Comparison of ENCODE assay signal across 16 cellular contexts in genomic region chr17:35073991-35074627, GRCh38. TPM values are rescaled to one million over a fixed set of nuclear protein-coding genes. Genes with fewer than 3 reads are reported as not detected.
DNase-seq lines count a peak whose midpoint lies in the region; ATAC-seq and TF ChIP-seq lines count a peak whose summit lies in the region.
"Had no signal": no experiment of that assay in that cellular context is flagged by ENCODE, and none has a peak within 500 bp of the region (broad histone marks: within the 10 kb centered on the region; RNA-seq: fewer than 3 reads in every experiment).

No MANE protein-coding gene starts in this region.

- peak; percentile 71 for ATAC-seq in activated T-helper 17 cell treated with anti-CD3 and anti-CD28 coated beads, Interleukin-2, amount 50 U/mL, for 72 hours (replicated peaks)
- no peak for ATAC-seq in GM21717 (IDR thresholded peaks at IDR 0.05; ENCODE audit: unreplicated experiment)
- no peak for ATAC-seq in lower lobe of right lung

- H3K27ac ChIP-seq in hepatocyte (peak overlapping the region; percentile 0), lower lobe of right lung (no peak overlapping the region)
- H3K27ac ChIP-seq: SJSA1, VCaP had no signal

- H3K27ac Mint-ChIP-seq in activated T-cell treated with anti-CD3 and anti-CD28 coated beads, Interleukin-2, amount 50 U/mL, for 24 hours = peak overlapping the region; percentile 95
- peak overlapping the region; percentile 86 for H3K27ac Mint-ChIP-seq in activated T-helper 17 cell treated with anti-CD3 and anti-CD28 coated beads, Interleukin-2, amount 50 U/mL, for 72 hours
- H3K27ac Mint-ChIP-seq in stimulated activated naive CD8-positive, alpha-beta T cell treated with anti-CD3 and anti-CD28 coated beads, Interleukin-15, Interleukin-2, amounts not matched to agents 100 ng/mL and 50 ng/mL, for 24 hours = peak overlapping the region; percentile 79

- no peak overlapping the region for H3K4me3 ChIP-seq in hepatocyte
- no peak overlapping the region for H3K4me3 ChIP-seq in lower lobe of right lung
- H3K4me3 ChIP-seq: SJSA1, smooth muscle cell had no signal

- peaks cover 15% of the 10 kb centered on the region for H3K36me3 Mint-ChIP-seq in activated T-cell treated with anti-CD3 and anti-CD28 coated beads, Interleukin-2, amount 50 U/mL, for 24 hours (ENCODE audit: low read depth)
- H3K36me3 Mint-ChIP-seq in activated T-helper 17 cell treated with anti-CD3 and anti-CD28 coated beads, Interleukin-2, amount 50 U/mL, for 72 hours (ENCODE audit: low read depth) = peaks cover 36% of the 10 kb centered on the region
- H3K36me3 Mint-ChIP-seq in stimulated activated naive CD8-positive, alpha-beta T cell treated with anti-CD3 and anti-CD28 coated beads, Interleukin-15, Interleukin-2, amounts not matched to agents 100 ng/mL and 50 ng/mL, for 24 hours (ENCODE audit: low read depth) = peaks cover 4% of the 10 kb centered on the region

- H3K36me3 ChIP-seq in hepatocyte (replicated peaks; ENCODE audit: insufficient read depth, low read depth) (no peaks in the 10 kb centered on the region), lower lobe of right lung (no peaks in the 10 kb centered on the region)
- H3K36me3 ChIP-seq: SJSA1 had no signal

- H3K4me1 Mint-ChIP-seq in activated T-cell treated with anti-CD3 and anti-CD28 coated beads, Interleukin-2, amount 50 U/mL, for 24 hours (ENCODE audit: low read depth) = peaks cover 76% of the 10 kb centered on the region
- H3K4me1 Mint-ChIP-seq in activated T-helper 17 cell treated with anti-CD3 and anti-CD28 coated beads, Interleukin-2, amount 50 U/mL, for 72 hours = peaks cover 32% of the 10 kb centered on the region
- peaks cover 66% of the 10 kb centered on the region for H3K4me1 Mint-ChIP-seq in stimulated activated naive CD8-positive, alpha-beta T cell treated with anti-CD3 and anti-CD28 coated beads, Interleukin-15, Interleukin-2, amounts not matched to agents 100 ng/mL and 50 ng/mL, for 24 hours (ENCODE audit: low read depth)

- H3K9me3 ChIP-seq in hepatocyte (ENCODE audit: low read depth) (no peaks in the 10 kb centered on the region), lower lobe of right lung (no peaks in the 10 kb centered on the region)
- H3K9me3 ChIP-seq: SJSA1 had no signal

- H3K4me2 ChIP-seq in hepatocyte = peak overlapping the region; percentile 25
- H3K4me2 ChIP-seq: smooth muscle cell had no signal

- TF ChIP-seq CTCF in hepatocyte (IDR thresholded peaks at IDR 0.05; ENCODE audit: poor library complexity) (no peak), lower lobe of right lung (IDR thresholded peaks at IDR 0.05) (no peak)

- no peaks in the 10 kb centered on the region for H3K9me3 Mint-ChIP-seq in activated T-cell treated with anti-CD3 and anti-CD28 coated beads, Interleukin-2, amount 50 U/mL, for 24 hours
- no peaks in the 10 kb centered on the region for H3K9me3 Mint-ChIP-seq in activated T-helper 17 cell treated with anti-CD3 and anti-CD28 coated beads, Interleukin-2, amount 50 U/mL, for 72 hours
- H3K9me3 Mint-ChIP-seq in stimulated activated naive CD8-positive, alpha-beta T cell treated with anti-CD3 and anti-CD28 coated beads, Interleukin-15, Interleukin-2, amounts not matched to agents 100 ng/mL and 50 ng/mL, for 24 hours = no peaks in the 10 kb centered on the region

- no peak for DNase-seq in activated T-cell treated with anti-CD3 and anti-CD28 coated beads, Interleukin-2, amount 50 U/mL, for 24 hours
- DNase-seq in activated T-cell treated with anti-CD3 and anti-CD28 coated beads for 4 hours = no peak
- no peak for DNase-seq in hepatocyte (ENCODE audit: low spot score)
- no peak for DNase-seq in NCI-H1105 (lab: John Stamatoyannopoulos, UW)
- no peak for DNase-seq in lower lobe of right lung
- DNase-seq: DMS79 treated with DMSO at 0.1 percent for 48 hours; effector memory CD4-positive, alpha-beta T cell; foreskin melanocyte had no signal

- H2AFZ ChIP-seq in hepatocyte = no peak overlapping the region

- H3K4me1 ChIP-seq in hepatocyte (ENCODE audit: insufficient read depth) = peaks cover 22% of the 10 kb centered on the region
- peaks cover 20% of the 10 kb centered on the region for H3K4me1 ChIP-seq in lower lobe of right lung

- H3K27me3 Mint-ChIP-seq in activated T-cell treated with anti-CD3 and anti-CD28 coated beads, Interleukin-2, amount 50 U/mL, for 24 hours = no peaks in the 10 kb centered on the region
- no peaks in the 10 kb centered on the region for H3K27me3 Mint-ChIP-seq in activated T-helper 17 cell treated with anti-CD3 and anti-CD28 coated beads, Interleukin-2, amount 50 U/mL, for 72 hours
- no peaks in the 10 kb centered on the region for H3K27me3 Mint-ChIP-seq in stimulated activated naive CD8-positive, alpha-beta T cell treated with anti-CD3 and anti-CD28 coated beads, Interleukin-15, Interleukin-2, amounts not matched to agents 100 ng/mL and 50 ng/mL, for 24 hours

- WGBS in hepatocyte (ENCODE audit: low lambda C conversion rate, missing lambda C conversion rate) = 69% methylated on average over 5 of the region's 5 CpGs

- intact Hi-C loops in lower lobe of right lung (cut with DNase I) = no loop called here

- H3K9me2 ChIP-seq in hepatocyte (replicated peaks; ENCODE audit: insufficient read depth) = no peaks in the 10 kb centered on the region

- peaks cover 15% of the 10 kb centered on the region for H4K20me1 ChIP-seq in hepatocyte (ENCODE audit: insufficient read depth, poor library complexity, severe bottlenecking)

- H3K79me2 ChIP-seq in hepatocyte = peaks cover 87% of the 10 kb centered on the region

- no peaks in the 10 kb centered on the region for H3K27me3 ChIP-seq in hepatocyte
- H3K27me3 ChIP-seq in lower lobe of right lung (ENCODE audit: low read depth) = no peaks in the 10 kb centered on the region
- H3K27me3 ChIP-seq: SJSA1 had no signal

- H3K4me3 Mint-ChIP-seq in activated T-cell treated with anti-CD3 and anti-CD28 coated beads, Interleukin-2, amount 50 U/mL, for 24 hours = peak overlapping the region; percentile 39
- H3K4me3 Mint-ChIP-seq in activated T-helper 17 cell treated with anti-CD3 and anti-CD28 coated beads, Interleukin-2, amount 50 U/mL, for 72 hours = peak overlapping the region; percentile 75
- peak overlapping the region; percentile 43 for H3K4me3 Mint-ChIP-seq in stimulated activated naive CD8-positive, alpha-beta T cell treated with anti-CD3 and anti-CD28 coated beads, Interleukin-15, Interleukin-2, amounts not matched to agents 100 ng/mL and 50 ng/mL, for 24 hours

RNA-seq across cellular contexts. Expression of gene RFFL, which starts 10.6 kb away (rescaled TPM):
- total RNA-seq in activated T-helper 17 cell treated with anti-CD3 and anti-CD28 coated beads, Interleukin-2, amount 50 U/mL, for 72 hours = 10 to 100 TPM; 32.9 to 51.1 TPM
- 22.7 and 22.9 TPM in 2 replicates for total RNA-seq in hepatocyte
- 12.9 and 14.0 TPM in 2 replicates for polyA plus RNA-seq in hepatocyte
- 27.6 TPM for total RNA-seq in lower lobe of right lung

RNA-seq across cellular contexts. Expression of gene RAD51D, which starts 45.6 kb away (rescaled TPM):
- total RNA-seq in activated T-helper 17 cell treated with anti-CD3 and anti-CD28 coated beads, Interleukin-2, amount 50 U/mL, for 72 hours = 10 to 100 TPM; 23.9 to 36.6 TPM
- total RNA-seq in hepatocyte = 4.8 and 7.1 TPM in 2 replicates
- 9.5 and 9.9 TPM in 2 replicates for polyA plus RNA-seq in hepatocyte
- total RNA-seq in lower lobe of right lung = 13.2 TPM

RNA-seq across cellular contexts. Expression of gene FNDC8, which starts 47.3 kb away (rescaled TPM):
- total RNA-seq in activated T-helper 17 cell treated with anti-CD3 and anti-CD28 coated beads, Interleukin-2, amount 50 U/mL, for 72 hours = not detected
- total RNA-seq in hepatocyte = not detected in 2 replicates
- not detected in 2 replicates for polyA plus RNA-seq in hepatocyte
- not detected for total RNA-seq in lower lobe of right lung
- total RNA-seq: SJSA1, smooth muscle cell had no signal
- polyA plus RNA-seq: AG04450, keratinocyte, smooth muscle cell had no signal
